Comparison of ENCODE assay signal across 14 cellular contexts in genomic region chr2:128501022-128501690, GRCh38.
"Had no signal": no experiment of that assay in that cellular context is flagged by ENCODE, and none has a peak within 500 bp of the region (broad histone marks: within the 10 kb centered on the region; RNA-seq: fewer than 3 reads in every experiment).

No MANE protein-coding gene starts in this region.

- DNase-seq: activated B cell treated with CpG ODN at 0.5 μM for 24 hours; activated CD4-positive, alpha-beta T cell treated with anti-CD3 and anti-CD28 coated beads, Interleukin-2, amount 10 ng/mL, durations not matched to agents 24 days and 14 days; activated CD8-positive, alpha-beta T cell treated with anti-CD3 and anti-CD28 coated beads, Interleukin-2, amount 10 ng/mL, durations not matched to agents 7 days and 5 days; activated naive CD4-positive, alpha-beta T cell treated with anti-CD3 and anti-CD28 coated beads for 36 hours; activated naive CD8-positive, alpha-beta T cell treated with anti-CD3 and anti-CD28 coated beads, Interleukin-2, amount 50 U/mL, for 24 hours; effector memory CD4-positive, alpha-beta T cell; foreskin keratinocyte; glutamatergic neuron; hypothalamus; ovary; stimulated activated naive B cell treated with anti-CD40 and anti-IgM and Interleukin-4, amounts not matched to agents 10 μg/mL and 1 μg/mL and 100 μg/mL, for 72 hours; SW 1271; transverse colon had no signal

- H3K4me3 Mint-ChIP-seq: activated B cell treated with CpG ODN at 0.5 μM for 24 hours; activated CD4-positive, alpha-beta T cell treated with anti-CD3 and anti-CD28 coated beads, Interleukin-2, amount 10 ng/mL, durations not matched to agents 24 days and 14 days; activated CD8-positive, alpha-beta T cell treated with anti-CD3 and anti-CD28 coated beads, Interleukin-2, amount 10 ng/mL, durations not matched to agents 7 days and 5 days; activated naive CD4-positive, alpha-beta T cell treated with anti-CD3 and anti-CD28 coated beads for 36 hours; activated naive CD8-positive, alpha-beta T cell treated with anti-CD3 and anti-CD28 coated beads, Interleukin-2, amount 50 U/mL, for 24 hours; mesothelial cell of epicardium; stimulated activated naive B cell treated with anti-CD40 and anti-IgM and Interleukin-4, amounts not matched to agents 10 μg/mL and 1 μg/mL and 100 μg/mL, for 72 hours had no signal

- H3K9me3 Mint-ChIP-seq: activated B cell treated with CpG ODN at 0.5 μM for 24 hours; activated CD4-positive, alpha-beta T cell treated with anti-CD3 and anti-CD28 coated beads, Interleukin-2, amount 10 ng/mL, durations not matched to agents 24 days and 14 days; activated naive CD4-positive, alpha-beta T cell treated with anti-CD3 and anti-CD28 coated beads for 36 hours; activated naive CD8-positive, alpha-beta T cell treated with anti-CD3 and anti-CD28 coated beads, Interleukin-2, amount 50 U/mL, for 24 hours; mesothelial cell of epicardium; stimulated activated naive B cell treated with anti-CD40 and anti-IgM and Interleukin-4, amounts not matched to agents 10 μg/mL and 1 μg/mL and 100 μg/mL, for 72 hours had no signal

- H3K36me3 Mint-ChIP-seq: mesothelial cell of epicardium; stimulated activated naive B cell treated with anti-CD40 and anti-IgM and Interleukin-4, amounts not matched to agents 10 μg/mL and 1 μg/mL and 100 μg/mL, for 72 hours had no signal

- H3K27me3 Mint-ChIP-seq: activated B cell treated with CpG ODN at 0.5 μM for 24 hours; activated CD4-positive, alpha-beta T cell treated with anti-CD3 and anti-CD28 coated beads, Interleukin-2, amount 10 ng/mL, durations not matched to agents 24 days and 14 days; activated naive CD8-positive, alpha-beta T cell treated with anti-CD3 and anti-CD28 coated beads, Interleukin-2, amount 50 U/mL, for 24 hours had no signal

- H3K27ac Mint-ChIP-seq: activated B cell treated with CpG ODN at 0.5 μM for 24 hours; activated CD4-positive, alpha-beta T cell treated with anti-CD3 and anti-CD28 coated beads, Interleukin-2, amount 10 ng/mL, durations not matched to agents 24 days and 14 days; activated CD8-positive, alpha-beta T cell treated with anti-CD3 and anti-CD28 coated beads, Interleukin-2, amount 10 ng/mL, durations not matched to agents 7 days and 5 days; activated naive CD4-positive, alpha-beta T cell treated with anti-CD3 and anti-CD28 coated beads for 36 hours; activated naive CD8-positive, alpha-beta T cell treated with anti-CD3 and anti-CD28 coated beads, Interleukin-2, amount 50 U/mL, for 24 hours; mesothelial cell of epicardium; stimulated activated naive B cell treated with anti-CD40 and anti-IgM and Interleukin-4, amounts not matched to agents 10 μg/mL and 1 μg/mL and 100 μg/mL, for 72 hours had no signal

- H3K4me1 Mint-ChIP-seq: activated CD4-positive, alpha-beta T cell treated with anti-CD3 and anti-CD28 coated beads, Interleukin-2, amount 10 ng/mL, durations not matched to agents 24 days and 14 days had no signal

- ATAC-seq: activated CD8-positive, alpha-beta T cell treated with anti-CD3 and anti-CD28 coated beads, Interleukin-2, amount 10 ng/mL, durations not matched to agents 7 days and 5 days; activated naive CD8-positive, alpha-beta T cell treated with anti-CD3 and anti-CD28 coated beads, Interleukin-2, amount 50 U/mL, for 24 hours; foreskin keratinocyte; stimulated activated naive B cell treated with anti-CD40 and anti-IgM and Interleukin-4, amounts not matched to agents 10 μg/mL and 1 μg/mL and 100 μg/mL, for 72 hours had no signal
